8 cellular contexts compared by ENCODE assay signal in the genomic region with DNA sequence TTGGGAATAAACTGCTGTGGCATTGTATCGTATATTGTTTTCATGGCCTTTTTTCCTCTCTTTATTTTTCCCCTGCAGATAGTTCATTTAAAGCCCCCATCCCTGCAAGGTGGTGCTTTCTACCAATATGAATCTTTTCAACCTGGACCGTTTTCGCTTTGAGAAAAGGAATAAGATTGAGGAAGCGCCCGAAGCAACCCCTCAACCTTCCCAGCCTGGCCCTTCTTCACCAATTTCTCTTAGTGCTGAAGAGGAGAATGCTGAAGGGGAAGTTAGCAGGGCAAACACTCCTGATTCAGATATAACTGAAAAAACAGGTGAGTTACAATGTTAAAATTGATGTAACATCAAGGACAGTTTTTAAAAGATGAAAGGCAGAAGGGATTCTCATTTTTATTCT. TPM values are rescaled to one million over a fixed set of nuclear protein-coding genes. Genes with fewer than 3 reads are reported as not detected.
DNase-seq lines count a peak whose midpoint lies in the region; ATAC-seq, FAIRE-seq and TF ChIP-seq lines count a peak whose summit lies in the region.

No MANE protein-coding gene starts in this region.

- H3K9me3 ChIP-seq in OCI-LY7 (ENCODE audit: low read length) (no peaks in the 10 kb centered on the region), pancreas (no peaks in the 10 kb centered on the region)

- CTCF ChIA-PET in OCI-LY7 (lab: Charles Lee; ENCODE audit: unreplicated experiment), result no interaction called here

- peak overlapping the region; percentile 69 for H3K27ac ChIP-seq in OCI-LY7 (ENCODE audit: low read depth, low read length, poor library complexity, severe bottlenecking)
- H3K27ac ChIP-seq in epithelial cell of prostate, result peak overlapping the region; percentile 87
- H3K27ac ChIP-seq in pancreas, result peak overlapping the region; percentile 78 to 90 (median 84)

- H3K27me3 ChIP-seq in GM06990 (replicated peaks; ENCODE audit: control insufficient read depth, insufficient read depth, low read length) (no peaks in the 10 kb centered on the region), pancreas (no peaks in the 10 kb centered on the region)

- intact Hi-C loops in OCI-LY7 (cut with micrococcal nuclease; ENCODE audit: unreplicated experiment), result loop anchor here (5.0 kb wide), 1 partner anchor 244 kb away; a partner anchor contains a TSS
- intact Hi-C loops in pancreas (cut with DNase I), result no loop called here

- H3K4me3 ChIP-seq in GM06990 (replicated peaks; ENCODE audit: low read depth, low read length), result peak overlapping the region; percentile 86
- H3K4me3 ChIP-seq in OCI-LY7 (ENCODE audit: low read depth, low read length, poor library complexity, severe bottlenecking), result peak overlapping the region; percentile 73
- peak overlapping the region; percentile 60 to 64 (median 64) for H3K4me3 ChIP-seq in pancreas

- TF ChIP-seq CTCF in GM06990 (IDR thresholded peaks at IDR 0.05; ENCODE audit: insufficient read depth, low read length, poor library complexity, severe bottlenecking) (no peak), OCI-LY7 (conservative IDR thresholded peaks at IDR 0.05; ENCODE audit: low read length) (no peak), pancreas (IDR thresholded peaks at IDR 0.05) (no peak)

- peak overlapping the region; percentile 65; the same call in 1 of the 2 replicates for H2AFZ ChIP-seq in OCI-LY7 (ENCODE audit: low read length)

- H3K79me2 ChIP-seq in OCI-LY7 (ENCODE audit: insufficient read depth, low read depth, low read length), result peaks cover 48% of the 10 kb centered on the region

- DNase-seq in GM06990 (ENCODE audit: extremely low read depth, insufficient read length) (no peak), OCI-LY7 (ENCODE audit: low spot score) (peak; percentile 7), epithelial cell of prostate (ENCODE audit: low read depth, low spot score) (no peak), pancreas (no peak), A172 (ENCODE audit: low spot score) (no peak), GDM1 (lab: John Stamatoyannopoulos, UW) (no peak), COR-L47 (lab: John Stamatoyannopoulos, UW) (no peak)

- peaks cover 15% of the 10 kb centered on the region for H3K4me1 ChIP-seq in OCI-LY7 (ENCODE audit: insufficient read depth, low read length, poor library complexity, severe bottlenecking)
- peaks cover 5 to 16% (median 9%) of the 10 kb centered on the region in 3 donors for H3K4me1 ChIP-seq in pancreas

- TSS peak; percentile 68 for BruUV-seq in OCI-LY7 (replicated peaks; lab: Mats Ljungman, UMichigan)

- peak in 1 of 4 donors; percentile 3 for ATAC-seq in pancreas
- ATAC-seq in HG03457 (IDR thresholded peaks at IDR 0.05; ENCODE audit: unreplicated experiment), result no peak

- WGBS in pancreas, 2 donors, result 11 to 20% methylated on average over 5 of the region's 5 CpGs

- H3K9me2 ChIP-seq in OCI-LY7 (ENCODE audit: insufficient read depth, low read length), result no peaks in the 10 kb centered on the region

- FAIRE-seq in pancreas (lab: Jason Lieb, UNC), result no peak

- H3K4me2 ChIP-seq in OCI-LY7 (ENCODE audit: low read length), result peak overlapping the region; percentile 83

- no peaks in the 10 kb centered on the region; the same call in 1 of the 2 replicates for H3K36me3 ChIP-seq in GM06990 (ENCODE audit: control insufficient read depth, insufficient read depth, low read length)
- H3K36me3 ChIP-seq in OCI-LY7 (ENCODE audit: insufficient read depth, low read length), result peaks cover 50% of the 10 kb centered on the region
- peaks cover 0 to 7% (median 0%) of the 10 kb centered on the region in 3 donors for H3K36me3 ChIP-seq in pancreas

- H4K20me1 ChIP-seq in OCI-LY7 (ENCODE audit: insufficient read depth, low read length), result no peaks in the 10 kb centered on the region

- POLR2A ChIA-PET in OCI-LY7 (lab: Charles Lee), result no interaction called here

RNA-seq across cellular contexts. Expression of a gene that starts 0.6 kb away (rescaled TPM):
- total RNA-seq in OCI-LY7 (2014; rRNA removed; shearing (Covaris generic)), result 29.9 and 33.9 TPM in 2 replicates
- total RNA-seq in OCI-LY7 (2022) (43.9 and 47.5 TPM in 2 replicates), pancreas (10 to 100 TPM in 1 of 6 donors, 1 to 10 TPM in 5; 6.4 to 14.1 (median 9.2) TPM)
- polyA plus RNA-seq in pancreas, result 1 to 10 TPM; 4.9 to 9.8 TPM
- 34.5 and 35.3 TPM in 2 replicates for total RNA-seq in A172 (2014; rRNA removed; shearing (Covaris generic))
